In genomic region chr12:124898200-124898950, GRCh38 we compare ENCODE assay signal across 8 cellular contexts. TPM values are rescaled to one million over a fixed set of nuclear protein-coding genes. Genes with fewer than 3 reads are reported as not detected.
DNase-seq lines count a peak whose midpoint lies in the region; ATAC-seq and TF ChIP-seq lines count a peak whose summit lies in the region.

No MANE protein-coding gene starts in this region.

- no peaks in the 10 kb centered on the region for H3K27me3 ChIP-seq in BJ (ENCODE audit: control insufficient read depth, insufficient read depth, low read length)

- POLR2A ChIA-PET in BJ (lab: Charles Lee) = no interaction called here

- peak; percentile 58 for TF ChIP-seq CTCF in BJ (IDR thresholded peaks at IDR 0.05; ENCODE audit: insufficient read depth, low read depth, low read length)

- ATAC-seq in GM21381 (IDR thresholded peaks at IDR 0.05; ENCODE audit: unreplicated experiment) (peak; percentile 47), GM18870 (IDR thresholded peaks at IDR 0.05; ENCODE audit: unreplicated experiment) (no peak)

- CTCF ChIA-PET in BJ (lab: Yijun Ruan, JAX) = interaction anchor here (0.5 kb wide), 1 partner anchor 488 kb away, joined by 3 read pairs; no protein-coding TSS in a partner anchor

- no peak overlapping the region for H3K4me3 ChIP-seq in BJ (ENCODE audit: low read depth, low read length)

- DNase-seq in BJ (ENCODE audit: low read depth) = no peak
- peak; percentile 56 to 61 for DNase-seq in NCI-H2081 (lab: John Stamatoyannopoulos, UW)
- peak; percentile 39 for DNase-seq in activated CD4-positive, CD25-positive, alpha-beta regulatory T cell treated with anti-CD3 and anti-CD28 coated beads, Interleukin-2, amount 50 U/mL, for 16 hours (ENCODE audit: low read depth, low spot score)
- peak in 54 of 61 donors; percentile 1 to 91 (median 46) for DNase-seq in caudate nucleus (lab: John Stamatoyannopoulos, UW)
- peak; percentile 73 for DNase-seq in medulla oblongata (ENCODE audit: extremely low spot score)
- DNase-seq in stimulated activated naive CD4-positive, alpha-beta T cell (lab: John Stamatoyannopoulos, UW) = peak; percentile 6 to 72 (median 44)

- H3K36me3 ChIP-seq in BJ (ENCODE audit: control insufficient read depth, insufficient read depth, low read length) = no peaks in the 10 kb centered on the region

- no peak overlapping the region for H3K27ac ChIP-seq in caudate nucleus (ENCODE audit: low read depth, low read length)

RNA-seq across cellular contexts. Expression of gene UBC, which starts 16.1 kb away (rescaled TPM):
- 1,715 and 2,374 TPM in 2 replicates for polyA plus RNA-seq in BJ (2011; rRNA removed)
- polyA minus RNA-seq in BJ (2011; rRNA and poly(A)+ RNA removed) = 607 and 730 TPM in 2 replicates

RNA-seq across cellular contexts. Expression of gene SCARB1, which starts 34.7 kb away (rescaled TPM):
- polyA plus RNA-seq in BJ (2011; rRNA removed) = 12.6 and 38.4 TPM in 2 replicates
- 20.5 and 24.2 TPM in 2 replicates for polyA minus RNA-seq in BJ (2011; rRNA and poly(A)+ RNA removed)
